ENCODE assay signal across 23 cellular contexts in genomic region chr6:167513763-167514162, GRCh38.
"Had no signal": no experiment of that assay in that cellular context is flagged by ENCODE, and none has a peak within 500 bp of the region (broad histone marks: within the 10 kb centered on the region; RNA-seq: fewer than 3 reads in every experiment).

No MANE protein-coding gene starts in this region.

- H3K36me3 Mint-ChIP-seq: immature natural killer cell; memory B cell; naive B cell; natural killer cell treated with Interleukin-12 subunit alpha and Interleukin-12 subunit beta and Interleukin-15 and Interleukin-18, amount 100 ng/mL, for 72 hours; stimulated activated effector memory CD8-positive, alpha-beta T cell treated with anti-CD3 and anti-CD28 coated beads, Interleukin-12 subunit alpha, Interleukin-12 subunit beta, amount 100 ng/mL, for 72 hours had no signal

- H3K27ac ChIP-seq: dorsolateral prefrontal cortex, psoas muscle, sigmoid colon, stomach, thyroid gland, vagina had no signal

- H3K4me3 Mint-ChIP-seq: immature natural killer cell; memory B cell; naive B cell; natural killer cell treated with Interleukin-12 subunit alpha and Interleukin-12 subunit beta and Interleukin-15 and Interleukin-18, amount 100 ng/mL, for 72 hours; stimulated activated effector memory CD8-positive, alpha-beta T cell treated with anti-CD3 and anti-CD28 coated beads, Interleukin-12 subunit alpha, Interleukin-12 subunit beta, amount 100 ng/mL, for 72 hours had no signal

- ATAC-seq: left colon; mucosa of descending colon; natural killer cell treated with Interleukin-12 subunit alpha and Interleukin-12 subunit beta and Interleukin-15 and Interleukin-18, amount 100 ng/mL, for 72 hours; psoas muscle; right cardiac atrium; stimulated activated effector memory CD8-positive, alpha-beta T cell treated with anti-CD3 and anti-CD28 coated beads, Interleukin-12 subunit alpha, Interleukin-12 subunit beta, amount 100 ng/mL, for 72 hours had no signal

- DNase-seq: dorsolateral prefrontal cortex; effector CD4-positive, alpha-beta T cell; hypothalamus; immature natural killer cell; islet precursor cell; kidney glomerular epithelial cell; left colon; mucosa of descending colon; naive B cell; psoas muscle; right cardiac atrium; stimulated activated CD4-positive, alpha-beta T cell treated with anti-CD3 and anti-CD28 coated beads, Interleukin-2, amount 100 ng/mL, for 24 hours; stimulated activated CD4-positive, alpha-beta T cell treated with anti-CD3 and anti-CD28 coated beads, Interleukin-4, amount 100 ng/mL, for 24 hours; stimulated activated naive CD4-positive, alpha-beta T cell treated with Interleukin-2 at 50 U/mL for 16 hours; stomach; thyroid gland; trophoblast cell had no signal

- H3K27ac Mint-ChIP-seq: immature natural killer cell; memory B cell; naive B cell; natural killer cell treated with Interleukin-12 subunit alpha and Interleukin-12 subunit beta and Interleukin-15 and Interleukin-18, amount 100 ng/mL, for 72 hours; stimulated activated effector memory CD8-positive, alpha-beta T cell treated with anti-CD3 and anti-CD28 coated beads, Interleukin-12 subunit alpha, Interleukin-12 subunit beta, amount 100 ng/mL, for 72 hours had no signal

- H3K27me3 ChIP-seq: thyroid gland, vagina had no signal

- H3K9me3 Mint-ChIP-seq: immature natural killer cell; memory B cell; natural killer cell treated with Interleukin-12 subunit alpha and Interleukin-12 subunit beta and Interleukin-15 and Interleukin-18, amount 100 ng/mL, for 72 hours; stimulated activated effector memory CD8-positive, alpha-beta T cell treated with anti-CD3 and anti-CD28 coated beads, Interleukin-12 subunit alpha, Interleukin-12 subunit beta, amount 100 ng/mL, for 72 hours had no signal

- H3K4me1 ChIP-seq: psoas muscle, sigmoid colon, stomach, thyroid gland, vagina had no signal

- H3K4me3 ChIP-seq: dorsolateral prefrontal cortex, lung, mucosa of descending colon, psoas muscle, sigmoid colon, stomach, thyroid gland, vagina had no signal

- H3K4me1 Mint-ChIP-seq: immature natural killer cell; memory B cell; naive B cell; stimulated activated effector memory CD8-positive, alpha-beta T cell treated with anti-CD3 and anti-CD28 coated beads, Interleukin-12 subunit alpha, Interleukin-12 subunit beta, amount 100 ng/mL, for 72 hours had no signal

- H3K9me3 ChIP-seq: mucosa of descending colon, psoas muscle, sigmoid colon, stomach, thyroid gland, vagina had no signal

- H3K36me3 ChIP-seq: sigmoid colon, stomach, thyroid gland, vagina had no signal
